Comparison of ENCODE assay signal across 9 cellular contexts in the genomic region with DNA sequence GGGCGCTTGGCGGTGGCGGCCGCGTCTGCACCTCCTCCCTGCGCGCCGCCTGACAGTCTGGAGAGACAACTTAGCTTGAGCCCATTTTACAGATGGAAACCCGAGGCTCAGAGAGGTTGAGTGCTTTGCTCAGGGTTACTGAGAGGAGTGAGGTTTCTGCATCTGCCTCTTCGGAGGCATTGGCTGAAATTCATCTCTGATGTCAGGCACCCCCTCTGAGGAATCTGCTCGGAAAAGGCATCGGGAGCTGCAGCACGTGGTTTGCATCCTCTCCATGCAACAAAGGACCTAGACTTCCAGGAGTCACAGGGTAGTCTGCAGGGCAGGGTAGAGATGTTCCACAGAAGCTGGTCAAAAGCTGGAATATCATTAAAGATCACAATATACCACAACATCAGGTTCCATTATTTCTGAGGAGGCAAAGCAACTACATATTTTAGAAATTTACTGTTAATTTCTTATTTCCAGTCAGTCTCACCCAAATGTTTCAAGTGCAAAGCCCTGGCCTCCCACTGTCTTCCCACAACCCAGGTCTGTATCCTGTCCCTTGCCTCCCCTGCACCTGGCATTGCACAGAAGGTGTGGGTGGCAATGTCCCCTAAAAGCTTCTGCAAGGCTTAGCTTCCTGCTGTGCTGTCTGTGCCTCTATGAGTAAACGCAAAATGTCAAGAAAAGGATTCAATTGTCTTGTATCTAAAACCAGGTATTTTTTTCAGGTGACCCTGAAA. TPM values are rescaled to one million over a fixed set of nuclear protein-coding genes. Genes with fewer than 3 reads are reported as not detected.
A peak's percentile ranks its signal among the peaks of the same experiment; 100 is the strongest.
DNase-seq lines count a peak whose midpoint lies in the region; ATAC-seq, FAIRE-seq and TF ChIP-seq lines count a peak whose summit lies in the region.
"Had no signal": no experiment of that assay in that cellular context is flagged by ENCODE, and none has a peak within 500 bp of the region (broad histone marks: within the 10 kb centered on the region; RNA-seq: fewer than 3 reads in every experiment).

No MANE protein-coding gene starts in this region.

- H3K9me2 ChIP-seq in Loucy (replicated peaks; ENCODE audit: low read depth, low read length) (no peaks in the 10 kb centered on the region), neural cell (ENCODE audit: insufficient read depth, low read length) (no peaks in the 10 kb centered on the region)

- FAIRE-seq in GM19239 (lab: Jason Lieb, UNC), result no peak

- H3K27ac ChIP-seq in BLaER1 treated with 17β-estradiol and CSF1 and Interleukin-3, amounts not matched to agents 10 nM and 100 nM, result no peak overlapping the region
- H3K27ac ChIP-seq in neural cell (ENCODE audit: low read length), result no peak overlapping the region

- H3K79me2 ChIP-seq in Loucy (ENCODE audit: insufficient read depth, low read length), result no peaks in the 10 kb centered on the region; the same call in 1 of the 2 replicates
- H3K79me2 ChIP-seq in neural cell (replicated peaks; ENCODE audit: insufficient read depth, low read length), result no peaks in the 10 kb centered on the region

- H3K27me3 ChIP-seq in BLaER1 treated with 17β-estradiol and CSF1 and Interleukin-3, amounts not matched to agents 10 nM and 100 nM, result peaks cover 39 to 64% (median 58%) of the 10 kb centered on the region in 11 experiments
- no peaks in the 10 kb centered on the region for H3K27me3 ChIP-seq in Loucy (ENCODE audit: insufficient read depth, low read length, poor library complexity, severe bottlenecking)
- H3K27me3 ChIP-seq in neural cell (ENCODE audit: insufficient read depth, low read depth, low read length), result peaks cover 65% of the 10 kb centered on the region

- H3K9me3 ChIP-seq in BLaER1 treated with 17β-estradiol and CSF1 and Interleukin-3, amounts not matched to agents 10 nM and 100 nM (replicated peaks in 1 of 11), result no peaks in the 10 kb centered on the region
- H3K9me3 ChIP-seq in Loucy (ENCODE audit: insufficient read depth, low read depth, low read length) (no peaks in the 10 kb centered on the region), neural cell (ENCODE audit: low read length) (no peaks in the 10 kb centered on the region)

- H3K4me3 ChIP-seq in BLaER1 treated with 17β-estradiol and CSF1 and Interleukin-3, amounts not matched to agents 10 nM and 100 nM, result peak overlapping the region; percentile 48 to 72 (median 59)
- peak overlapping the region; percentile 92 for H3K4me3 ChIP-seq in Loucy (ENCODE audit: low read length, poor library complexity, severe bottlenecking)
- H3K4me3 ChIP-seq in neural cell (ENCODE audit: low read length), result peak overlapping the region; percentile 73

- no peak for TF ChIP-seq RAD21 in neural cell (conservative IDR thresholded peaks at IDR 0.05)

- no peak for TF ChIP-seq EP300 in neural cell (conservative IDR thresholded peaks at IDR 0.05; ENCODE audit: poor library complexity, severe bottlenecking)

- peak; percentile 29 for DNase-seq in ecto neural progenitor cell (ENCODE audit: low spot score)
- no peak for DNase-seq in activated gamma-delta T cell (lab: John Stamatoyannopoulos, UW)
- no peak for DNase-seq in GM19239 (ENCODE audit: insufficient read length, low spot score)
- DNase-seq: NCI-H345 had no signal

- peaks cover 13 to 34% (median 26%) of the 10 kb centered on the region in 10 experiments for H3K4me1 ChIP-seq in BLaER1 treated with 17β-estradiol and CSF1 and Interleukin-3, amounts not matched to agents 10 nM and 100 nM
- H3K4me1 ChIP-seq in Loucy (ENCODE audit: insufficient read depth, low read length, poor library complexity, severe bottlenecking), result peaks cover 19% of the 10 kb centered on the region

- peak overlapping the region; percentile 82 to 99 (median 96) for H3K4me2 ChIP-seq in BLaER1 treated with 17β-estradiol and CSF1 and Interleukin-3, amounts not matched to agents 10 nM and 100 nM
- H3K4me2 ChIP-seq in Loucy (ENCODE audit: low read depth, low read length, poor library complexity, severe bottlenecking) (peak overlapping the region; percentile 89), neural cell (ENCODE audit: low read length) (no peak overlapping the region)

- H2AFZ ChIP-seq in Loucy (ENCODE audit: low read length) (peak overlapping the region; percentile 47; the same call in 1 of the 2 replicates), neural cell (ENCODE audit: low read depth, low read length) (no peak overlapping the region)

- peaks cover 0 to 6% (median 0%) of the 10 kb centered on the region in 11 experiments; a peak in 3 of 22 replicates for H4K20me1 ChIP-seq in BLaER1 treated with 17β-estradiol and CSF1 and Interleukin-3, amounts not matched to agents 10 nM and 100 nM
- H4K20me1 ChIP-seq in Loucy (ENCODE audit: insufficient read depth, low read length, poor library complexity, severe bottlenecking) (no peaks in the 10 kb centered on the region), neural cell (ENCODE audit: insufficient read depth) (no peaks in the 10 kb centered on the region)

- ATAC-seq in HG02588 (IDR thresholded peaks at IDR 0.05; ENCODE audit: unreplicated experiment) (no peak), HG03460 (IDR thresholded peaks at IDR 0.05; ENCODE audit: unreplicated experiment) (no peak)

- no peaks in the 10 kb centered on the region for H3K36me3 ChIP-seq in BLaER1 treated with 17β-estradiol and CSF1 and Interleukin-3, amounts not matched to agents 10 nM and 100 nM
- H3K36me3 ChIP-seq in Loucy (ENCODE audit: insufficient read depth, low read length) (no peaks in the 10 kb centered on the region), neural cell (ENCODE audit: insufficient read depth, low read length) (no peaks in the 10 kb centered on the region)

- peak overlapping the region in 10 of 11 experiments; percentile 22 to 66 (median 54); a peak in 16 of 22 replicates for H3K9ac ChIP-seq in BLaER1 treated with 17β-estradiol and CSF1 and Interleukin-3, amounts not matched to agents 10 nM and 100 nM
- H3K9ac ChIP-seq in Loucy (ENCODE audit: low read depth, low read length, poor library complexity, severe bottlenecking) (peak overlapping the region; percentile 96), neural cell (ENCODE audit: low read length) (peak overlapping the region; percentile 71)

- TF ChIP-seq CTCF in Loucy (conservative IDR thresholded peaks at IDR 0.05; ENCODE audit: low read length) (no peak), neural cell (IDR thresholded peaks at IDR 0.05; ENCODE audit: poor library complexity, severe bottlenecking) (no peak)

- H3F3A ChIP-seq in Loucy (ENCODE audit: low read depth), result no peaks in the 10 kb centered on the region
- no peaks in the 10 kb centered on the region for H3F3A ChIP-seq in neural cell (ENCODE audit: insufficient read depth, low read length, poor library complexity, severe bottlenecking)

TF ChIP-seq in neural cell, 6 proteins besides CTCF, POLR2A, EP300 and RAD21:
- TF ChIP-seq SMC3 (conservative IDR thresholded peaks at IDR 0.05; ENCODE audit: poor library complexity) (no peak), POLR2AphosphoS5 (IDR thresholded peaks at IDR 0.05) (no peak), MXI1 (conservative IDR thresholded peaks at IDR 0.05; ENCODE audit: poor library complexity, severe bottlenecking) (no peak), EZH2 (IDR thresholded peaks at IDR 0.05; ENCODE audit: borderline replicate concordance, insufficient read depth, low read length, poor library complexity, severe bottlenecking) (no peak), TAF1 (IDR thresholded peaks at IDR 0.05; ENCODE audit: low read depth) (no peak)
- TF ChIP-seq, protein P1, sequence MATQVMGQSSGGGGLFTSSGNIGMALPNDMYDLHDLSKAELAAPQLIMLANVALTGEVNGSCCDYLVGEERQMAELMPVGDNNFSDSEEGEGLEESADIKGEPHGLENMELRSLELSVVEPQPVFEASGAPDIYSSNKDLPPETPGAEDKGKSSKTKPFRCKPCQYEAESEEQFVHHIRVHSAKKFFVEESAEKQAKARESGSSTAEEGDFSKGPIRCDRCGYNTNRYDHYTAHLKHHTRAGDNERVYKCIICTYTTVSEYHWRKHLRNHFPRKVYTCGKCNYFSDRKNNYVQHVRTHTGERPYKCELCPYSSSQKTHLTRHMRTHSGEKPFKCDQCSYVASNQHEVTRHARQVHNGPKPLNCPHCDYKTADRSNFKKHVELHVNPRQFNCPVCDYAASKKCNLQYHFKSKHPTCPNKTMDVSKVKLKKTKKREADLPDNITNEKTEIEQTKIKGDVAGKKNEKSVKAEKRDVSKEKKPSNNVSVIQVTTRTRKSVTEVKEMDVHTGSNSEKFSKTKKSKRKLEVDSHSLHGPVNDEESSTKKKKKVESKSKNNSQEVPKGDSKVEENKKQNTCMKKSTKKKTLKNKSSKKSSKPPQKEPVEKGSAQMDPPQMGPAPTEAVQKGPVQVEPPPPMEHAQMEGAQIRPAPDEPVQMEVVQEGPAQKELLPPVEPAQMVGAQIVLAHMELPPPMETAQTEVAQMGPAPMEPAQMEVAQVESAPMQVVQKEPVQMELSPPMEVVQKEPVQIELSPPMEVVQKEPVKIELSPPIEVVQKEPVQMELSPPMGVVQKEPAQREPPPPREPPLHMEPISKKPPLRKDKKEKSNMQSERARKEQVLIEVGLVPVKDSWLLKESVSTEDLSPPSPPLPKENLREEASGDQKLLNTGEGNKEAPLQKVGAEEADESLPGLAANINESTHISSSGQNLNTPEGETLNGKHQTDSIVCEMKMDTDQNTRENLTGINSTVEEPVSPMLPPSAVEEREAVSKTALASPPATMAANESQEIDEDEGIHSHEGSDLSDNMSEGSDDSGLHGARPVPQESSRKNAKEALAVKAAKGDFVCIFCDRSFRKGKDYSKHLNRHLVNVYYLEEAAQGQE (IDR thresholded peaks at IDR 0.05; ENCODE audit: borderline replicate concordance), result no peak
TF ChIP-seq in neural cell: peak in this region for 0.

RNA-seq across cellular contexts. Expression of a gene that starts 3.4 kb away (rescaled TPM):
- not detected in 2 replicates for polyA plus RNA-seq in neural cell
- not detected in 2 replicates for polyA minus RNA-seq in neural cell
